In genomic region chr14:65028937-65029336, GRCh38 we compare ENCODE assay signal across 24 cellular contexts.
"Had no signal": no experiment of that assay in that cellular context is flagged by ENCODE, and none has a peak within 500 bp of the region (broad histone marks: within the 10 kb centered on the region; RNA-seq: fewer than 3 reads in every experiment).

No MANE protein-coding gene starts in this region.

- H3K4me3 Mint-ChIP-seq: immature natural killer cell; natural killer cell; stimulated activated effector memory CD8-positive, alpha-beta T cell treated with anti-CD3 and anti-CD28 coated beads, Interleukin-12 subunit alpha, Interleukin-12 subunit beta, amount 100 ng/mL, for 72 hours had no signal

- H3K27me3 ChIP-seq: esophagus muscularis mucosa, right atrium auricular region, stomach, thyroid gland, vagina had no signal

- H3K4me1 Mint-ChIP-seq: immature natural killer cell; natural killer cell; stimulated activated effector memory CD8-positive, alpha-beta T cell treated with anti-CD3 and anti-CD28 coated beads, Interleukin-12 subunit alpha, Interleukin-12 subunit beta, amount 100 ng/mL, for 72 hours had no signal

- H3K36me3 ChIP-seq: prostate gland had no signal

- DNase-seq: dermis blood vessel endothelial cell; effector memory CD4-positive, alpha-beta T cell; foreskin melanocyte; hypothalamus; immature natural killer cell; islet precursor cell; kidney glomerular epithelial cell; left ventricle myocardium superior; lower lobe of right lung; natural killer cell; stimulated activated CD4-positive, alpha-beta T cell treated with anti-CD3 and anti-CD28 coated beads, Interleukin-2, amount 100 ng/mL, for 24 hours; stimulated activated CD4-positive, alpha-beta T cell treated with anti-CD3 and anti-CD28 coated beads, Interleukin-4, amount 100 ng/mL, for 24 hours; stimulated activated naive CD4-positive, alpha-beta T cell treated with Interleukin-2 at 50 U/mL for 16 hours; stomach; thyroid gland had no signal

- H2AFZ ChIP-seq: parathyroid adenoma had no signal

- FAIRE-seq: endothelial cell of umbilical vein had no signal

- H3K27ac Mint-ChIP-seq: immature natural killer cell; natural killer cell; stimulated activated effector memory CD8-positive, alpha-beta T cell treated with anti-CD3 and anti-CD28 coated beads, Interleukin-12 subunit alpha, Interleukin-12 subunit beta, amount 100 ng/mL, for 72 hours had no signal

- H3K9me3 ChIP-seq: esophagus muscularis mucosa, lower lobe of right lung, prostate gland, right atrium auricular region, stomach, thyroid gland, vagina had no signal

- H3K9ac ChIP-seq: parathyroid adenoma had no signal

- H3K4me1 ChIP-seq: lower lobe of right lung, parathyroid adenoma, right atrium auricular region, thyroid gland had no signal

- ATAC-seq: left ventricle myocardium superior; lower lobe of right lung; natural killer cell; sciatic nerve; stimulated activated effector memory CD8-positive, alpha-beta T cell treated with anti-CD3 and anti-CD28 coated beads, Interleukin-12 subunit alpha, Interleukin-12 subunit beta, amount 100 ng/mL, for 72 hours had no signal

- H3K4me3 ChIP-seq: coronary artery, esophagus muscularis mucosa, lower lobe of right lung, prostate gland, right atrium auricular region, stomach, thyroid gland, vagina had no signal

- H3K9me3 Mint-ChIP-seq: immature natural killer cell; natural killer cell; stimulated activated effector memory CD8-positive, alpha-beta T cell treated with anti-CD3 and anti-CD28 coated beads, Interleukin-12 subunit alpha, Interleukin-12 subunit beta, amount 100 ng/mL, for 72 hours had no signal

- H3K27ac ChIP-seq: coronary artery, esophagus muscularis mucosa, lower lobe of right lung, parathyroid adenoma, prostate gland, right atrium auricular region, stomach, thyroid gland had no signal
